ENCODE assay signal across 13 cellular contexts in the genomic region with DNA sequence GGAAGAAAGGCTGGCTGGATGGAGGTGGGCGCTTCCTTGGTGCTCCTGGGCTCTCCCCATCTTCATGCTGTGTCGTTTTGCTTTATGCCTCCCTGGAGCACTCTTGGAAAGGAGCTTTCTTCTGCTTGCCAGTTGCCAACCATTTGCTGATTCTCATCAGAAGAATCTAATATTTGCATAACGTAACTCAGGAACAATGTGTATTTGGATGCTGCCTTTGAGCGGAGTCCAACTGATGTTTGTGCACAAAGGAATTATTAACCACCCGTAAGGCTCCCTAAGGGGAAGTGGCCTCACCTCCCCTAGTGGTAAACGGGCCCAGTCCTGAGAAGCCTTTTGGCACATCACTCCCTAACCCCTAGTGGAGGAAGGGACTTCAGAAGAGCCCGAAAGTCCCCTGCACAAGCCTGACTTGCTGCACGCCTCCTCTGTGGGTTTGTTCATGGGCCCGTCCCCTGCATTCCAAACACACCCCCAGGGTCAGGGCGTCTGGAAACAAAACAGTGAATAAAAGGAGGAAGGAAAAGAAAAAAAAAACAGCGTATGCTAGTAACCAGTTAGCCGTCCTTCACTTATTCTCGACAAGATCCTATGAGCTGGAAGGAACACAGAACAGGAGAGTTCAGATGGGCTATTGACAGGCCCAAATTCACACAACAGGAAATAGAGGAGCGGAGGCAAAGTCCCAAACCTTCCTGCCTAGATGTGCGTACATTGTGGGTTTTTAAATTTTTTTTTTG.
DNase-seq lines count a peak whose midpoint lies in the region; ATAC-seq and TF ChIP-seq lines count a peak whose summit lies in the region.
"Had no signal": no experiment of that assay in that cellular context is flagged by ENCODE, and none has a peak within 500 bp of the region (broad histone marks: within the 10 kb centered on the region; RNA-seq: fewer than 3 reads in every experiment).

No MANE protein-coding gene starts in this region.

- H3K27me3 ChIP-seq in thoracic aorta (replicated peaks; ENCODE audit: insufficient read depth) = no peaks in the 10 kb centered on the region
- H3K27me3 ChIP-seq: gastrocnemius medialis had no signal

- TF ChIP-seq CTCF in thoracic aorta (IDR thresholded peaks at IDR 0.05) = peak; percentile 18

- DNase-seq in NCI-H82 (lab: John Stamatoyannopoulos, UW) (peak; percentile 7), NCI-H82 treated with DMSO at 0.1 percent for 48 hours (lab: John Stamatoyannopoulos, UW; ENCODE audit: unreplicated experiment) (no peak), UCSD-AML1 (lab: John Stamatoyannopoulos, UW; ENCODE audit: unreplicated experiment) (peak; percentile 84), islet precursor cell (peak; percentile 59), thoracic aorta (ENCODE audit: low spot score) (no peak), NCI-H510A (lab: John Stamatoyannopoulos, UW) (no peak)
- DNase-seq: activated effector memory CD4-positive, alpha-beta T cell treated with Interleukin-2 at 50 U/mL for 16 hours; gastrocnemius medialis; psoas muscle; T-helper 17 cell had no signal

- H3K27ac ChIP-seq in thoracic aorta = peak overlapping the region; percentile 32 to 56
- H3K27ac ChIP-seq: gastrocnemius medialis, psoas muscle had no signal

- ATAC-seq in thoracic aorta (ENCODE audit: insufficient number of reproducible peaks, low FRiP score, low read depth) = no peak
- ATAC-seq in HG03342 (IDR thresholded peaks at IDR 0.05; ENCODE audit: unreplicated experiment) = no peak
- ATAC-seq in HG02970 (IDR thresholded peaks at IDR 0.05; ENCODE audit: low FRiP score, unreplicated experiment) = no peak
- ATAC-seq: gastrocnemius medialis; psoas muscle; stimulated activated memory B cell treated with anti-CD40 and anti-IgM and Interleukin-4, amounts not matched to agents 10 μg/mL and 1 μg/mL and 100 μg/mL, for 72 hours; T-helper 17 cell had no signal

- H3K9me3 ChIP-seq in thoracic aorta = peaks cover 3% of the 10 kb centered on the region
- H3K9me3 ChIP-seq: gastrocnemius medialis had no signal

- peak overlapping the region; percentile 25 for H3K4me3 ChIP-seq in thoracic aorta
- H3K4me3 ChIP-seq: gastrocnemius medialis, psoas muscle had no signal

- H3K4me1 ChIP-seq in thoracic aorta (ENCODE audit: control insufficient read depth in 1 of 2, low read depth in 2 of 2) = peaks cover 14 to 40% of the 10 kb centered on the region in 2 donors

- H3K36me3 ChIP-seq in thoracic aorta = no peaks in the 10 kb centered on the region
- H3K36me3 ChIP-seq: gastrocnemius medialis had no signal

Comparison
In these comparisons a context has a peak if more than half of its experiments do, and no peak if none do; other contexts are left out.
1. DNase-seq: peak in NCI-H82 (single experiment), UCSD-AML1 (single experiment) and islet precursor cell (single experiment); none in NCI-H82 treated with DMSO at 0.1 percent for 48 hours (single experiment), thoracic aorta (single experiment) and NCI-H510A (single experiment).